ENCODE assay signal across 27 cellular contexts in the genomic region with DNA sequence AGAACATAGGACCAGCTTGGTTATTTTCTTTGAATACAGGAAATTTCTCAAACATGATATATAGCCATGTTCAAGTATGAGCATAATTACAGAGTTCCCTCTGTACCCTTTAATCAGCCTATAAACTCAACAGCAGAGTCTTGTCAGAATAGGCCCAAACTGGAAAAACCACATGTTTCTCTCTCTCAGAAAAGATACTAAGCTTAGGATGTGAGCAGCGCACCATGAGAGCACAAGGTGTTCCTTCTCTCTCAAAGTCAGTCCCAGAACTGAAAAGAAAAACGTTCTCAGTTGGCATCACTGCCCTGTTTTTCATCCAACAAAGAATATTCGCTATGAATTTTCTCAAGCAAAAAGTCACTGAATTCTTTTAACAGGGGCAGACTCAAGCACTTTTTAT. TPM values are rescaled to one million over a fixed set of nuclear protein-coding genes. Genes with fewer than 3 reads are reported as not detected.
DNase-seq lines count a peak whose midpoint lies in the region; ATAC-seq and TF ChIP-seq lines count a peak whose summit lies in the region.
"Had no signal": no experiment of that assay in that cellular context is flagged by ENCODE, and none has a peak within 500 bp of the region (broad histone marks: within the 10 kb centered on the region; RNA-seq: fewer than 3 reads in every experiment).

No MANE protein-coding gene starts in this region.

- H3K9me3 ChIP-seq in thoracic aorta = no peaks in the 10 kb centered on the region
- H3K9me3 ChIP-seq: adrenal gland, heart left ventricle, pancreas had no signal

- intact Hi-C loops in dorsolateral prefrontal cortex (cut with DNase I) = no loop called here

- peaks cover 0 to 4% of the 10 kb centered on the region in 2 donors for H3K4me1 ChIP-seq in thoracic aorta (ENCODE audit: control insufficient read depth in 1 of 2, low read depth in 2 of 2)
- H3K4me1 ChIP-seq: adrenal gland, pancreas had no signal

- H3K4me3 ChIP-seq in dorsolateral prefrontal cortex (no peak overlapping the region), thoracic aorta (no peak overlapping the region)
- H3K4me3 ChIP-seq: adrenal gland, heart left ventricle, pancreas had no signal

- H3K4me3 Mint-ChIP-seq in effector memory CD8-positive, alpha-beta T cell = no peak overlapping the region
- H3K4me3 Mint-ChIP-seq: activated CD4-positive, alpha-beta T cell treated with anti-CD3 and anti-CD28 coated beads, Interleukin-2, amount 10 ng/mL, durations not matched to agents 24 days and 14 days; activated T-cell treated with anti-CD3 and anti-CD28 coated beads, Interleukin-2, amount 50 U/mL, for 72 hours; CD8-positive, alpha-beta memory T cell; dendritic cell treated with granulocyte-macrophage colony-stimulating factor and Interleukin-4, amounts not matched to agents 40 ng/mL and 50 ng/mL, for 4 days; natural killer cell treated with Interleukin-12 subunit alpha and Interleukin-12 subunit beta and Interleukin-15 and Interleukin-18, amount 100 ng/mL, for 72 hours had no signal

- ATAC-seq in thoracic aorta (ENCODE audit: insufficient number of reproducible peaks, low FRiP score, low read depth) = no peak
- no peak for ATAC-seq in HG03342 (IDR thresholded peaks at IDR 0.05; ENCODE audit: unreplicated experiment)
- ATAC-seq in effector memory CD8-positive, alpha-beta T cell (replicated peaks) = no peak
- ATAC-seq: activated T-cell treated with anti-CD3 and anti-CD28 coated beads, Interleukin-2, amount 50 U/mL, for 72 hours; heart left ventricle; left lobe of liver; natural killer cell treated with Interleukin-12 subunit alpha and Interleukin-12 subunit beta and Interleukin-15 and Interleukin-18, amount 100 ng/mL, for 72 hours; right cardiac atrium; stimulated activated naive CD8-positive, alpha-beta T cell treated with anti-CD3 and anti-CD28 coated beads, Interleukin-15, Interleukin-2, amounts not matched to agents 100 U/mL and 50 U/mL, for 24 hours had no signal

- H3K27me3 ChIP-seq in dorsolateral prefrontal cortex (no peaks in the 10 kb centered on the region), thoracic aorta (replicated peaks; ENCODE audit: insufficient read depth) (no peaks in the 10 kb centered on the region)
- H3K27me3 ChIP-seq: adrenal gland, heart left ventricle, pancreas had no signal

- no peak overlapping the region for H3K27ac Mint-ChIP-seq in effector memory CD8-positive, alpha-beta T cell
- H3K27ac Mint-ChIP-seq: activated CD4-positive, alpha-beta T cell treated with anti-CD3 and anti-CD28 coated beads, Interleukin-2, amount 10 ng/mL, durations not matched to agents 24 days and 14 days; activated T-cell treated with anti-CD3 and anti-CD28 coated beads, Interleukin-2, amount 50 U/mL, for 72 hours; CD8-positive, alpha-beta memory T cell; dendritic cell treated with granulocyte-macrophage colony-stimulating factor and Interleukin-4, amounts not matched to agents 40 ng/mL and 50 ng/mL, for 4 days; natural killer cell treated with Interleukin-12 subunit alpha and Interleukin-12 subunit beta and Interleukin-15 and Interleukin-18, amount 100 ng/mL, for 72 hours had no signal

- no peaks in the 10 kb centered on the region for H3K36me3 Mint-ChIP-seq in effector memory CD8-positive, alpha-beta T cell (ENCODE audit: insufficient read depth)
- H3K36me3 Mint-ChIP-seq: CD8-positive, alpha-beta memory T cell; natural killer cell treated with Interleukin-12 subunit alpha and Interleukin-12 subunit beta and Interleukin-15 and Interleukin-18, amount 100 ng/mL, for 72 hours had no signal

- no peak for TF ChIP-seq CTCF in dorsolateral prefrontal cortex (IDR thresholded peaks at IDR 0.05 in 54 of 56, conservative IDR thresholded peaks at IDR 0.05 in 2 of 56; ENCODE audit: low read depth in 1 of 56, partially characterized antibody in 56 of 56)
- TF ChIP-seq CTCF in thoracic aorta (IDR thresholded peaks at IDR 0.05) = no peak

- no peaks in the 10 kb centered on the region for H3K27me3 Mint-ChIP-seq in effector memory CD8-positive, alpha-beta T cell
- H3K27me3 Mint-ChIP-seq: activated CD4-positive, alpha-beta T cell treated with anti-CD3 and anti-CD28 coated beads, Interleukin-2, amount 10 ng/mL, durations not matched to agents 24 days and 14 days; dendritic cell treated with granulocyte-macrophage colony-stimulating factor and Interleukin-4, amounts not matched to agents 40 ng/mL and 50 ng/mL, for 4 days; natural killer cell treated with Interleukin-12 subunit alpha and Interleukin-12 subunit beta and Interleukin-15 and Interleukin-18, amount 100 ng/mL, for 72 hours had no signal

- DNase-seq in NCI-H1105 treated with DMSO at 0.1 percent for 48 hours (lab: John Stamatoyannopoulos, UW) (peak; percentile 2), NCI-H1105 (lab: John Stamatoyannopoulos, UW) (no peak), dorsolateral prefrontal cortex (peak in 2 of 10 donors; percentile 35 to 47), middle frontal gyrus (ENCODE audit: extremely low spot score, low spot score) (peak; percentile 29), thoracic aorta (ENCODE audit: low spot score) (no peak)
- no peak for DNase-seq in effector memory CD8-positive, alpha-beta T cell
- no peak for DNase-seq in effector CD4-positive, alpha-beta T cell
- DNase-seq: activated CD4-positive, alpha-beta T cell treated with anti-CD3 and anti-CD28 coated beads, Interleukin-2, amount 10 ng/mL, durations not matched to agents 24 days and 14 days; activated naive CD4-positive, alpha-beta T cell treated with Interleukin-2 at 50 U/mL for 16 hours; activated T-cell treated with anti-CD3 and anti-CD28 coated beads, Interleukin-2, amount 50 U/mL, for 72 hours; adrenal gland; CD8-positive, alpha-beta memory T cell; DMS153; GOT3; heart left ventricle; mesendoderm; NCI-H187 treated with DMSO at 0.1 percent for 48 hours; NCI-H82; pancreas; right cardiac atrium; stimulated activated naive CD8-positive, alpha-beta T cell treated with anti-CD3 and anti-CD28 coated beads, Interleukin-15, Interleukin-2, amounts not matched to agents 100 U/mL and 50 U/mL, for 24 hours; WERI-Rb-1 had no signal

- no peaks in the 10 kb centered on the region for H3K4me1 Mint-ChIP-seq in effector memory CD8-positive, alpha-beta T cell (ENCODE audit: low read depth in 2 of 2)
- H3K4me1 Mint-ChIP-seq: activated CD4-positive, alpha-beta T cell treated with anti-CD3 and anti-CD28 coated beads, Interleukin-2, amount 10 ng/mL, durations not matched to agents 24 days and 14 days; CD8-positive, alpha-beta memory T cell had no signal

- no peaks in the 10 kb centered on the region for H3K36me3 ChIP-seq in thoracic aorta
- H3K36me3 ChIP-seq: adrenal gland, heart left ventricle, pancreas, WERI-Rb-1 had no signal

- H3K27ac ChIP-seq in dorsolateral prefrontal cortex (peak overlapping the region in 55 of 59 donors; percentile 0 to 83 (median 67)), thoracic aorta (peak overlapping the region; percentile 24 to 60)
- H3K27ac ChIP-seq: 22Rv1, adrenal gland, heart left ventricle, pancreas, WERI-Rb-1 had no signal

- peaks cover 0 to 1% of the 10 kb centered on the region in 2 donors for H3K9me3 Mint-ChIP-seq in effector memory CD8-positive, alpha-beta T cell
- H3K9me3 Mint-ChIP-seq: activated CD4-positive, alpha-beta T cell treated with anti-CD3 and anti-CD28 coated beads, Interleukin-2, amount 10 ng/mL, durations not matched to agents 24 days and 14 days; activated T-cell treated with anti-CD3 and anti-CD28 coated beads, Interleukin-2, amount 50 U/mL, for 72 hours; dendritic cell treated with granulocyte-macrophage colony-stimulating factor and Interleukin-4, amounts not matched to agents 40 ng/mL and 50 ng/mL, for 4 days had no signal

RNA-seq across cellular contexts. Expression of a gene that starts 28.5 kb away (rescaled TPM):
- total RNA-seq in dorsolateral prefrontal cortex (100 to 1,000 TPM; 218 to 700 (median 498) TPM), thoracic aorta (10 to 100 TPM; 28.8 to 44.7 TPM)
- total RNA-seq: activated CD4-positive, alpha-beta T cell treated with anti-CD3 and anti-CD28 coated beads, Interleukin-2, amount 10 ng/mL, durations not matched to agents 24 days and 14 days; CD8-positive, alpha-beta memory T cell had no signal

Comparison
In these comparisons a context has a peak if more than half of its experiments do, and no peak if none do; other contexts are left out.
1. DNase-seq: peak in NCI-H1105 treated with DMSO at 0.1 percent for 48 hours (single experiment) and middle frontal gyrus (single experiment); none in NCI-H1105 (single experiment), thoracic aorta (single experiment), effector memory CD8-positive, alpha-beta T cell (0 of 3) and effector CD4-positive, alpha-beta T cell (single experiment).
2. RNA of a gene that starts 28.5 kb away (total RNA-seq): 218 to 700 TPM in dorsolateral prefrontal cortex; 28.8 to 44.7 TPM in thoracic aorta; every median in the first group is over 4 times any median in the second.